In genomic region chr20:23145281-23145700, GRCh38 we compare ENCODE assay signal across 1 cellular context.
TF ChIP-seq lines count a peak whose summit lies in the region.

No MANE protein-coding gene starts in this region.

TF ChIP-seq in SK-N-SH, 30 proteins besides CTCF, POLR2A, EP300 and RAD21 (continued from another document):
- TF ChIP-seq ZBTB33 (IDR thresholded peaks at IDR 0.05; ENCODE audit: borderline replicate concordance, low read depth): no peak
- TF ChIP-seq MEF2A (IDR thresholded peaks at IDR 0.05; ENCODE audit: borderline replicate concordance, low read depth): no peak
- TF ChIP-seq NRF1 (IDR thresholded peaks at IDR 0.05; ENCODE audit: low read depth, low read length): no peak
- TF ChIP-seq EZH2phosphoT487 (IDR thresholded peaks at IDR 0.05; ENCODE audit: borderline replicate concordance, low read depth): no peak
- peak; percentile 53 for TF ChIP-seq TCF12 (IDR thresholded peaks at IDR 0.05)
- no peak for TF ChIP-seq POLR2AphosphoS5 (IDR thresholded peaks at IDR 0.05; ENCODE audit: low read depth, low read length)
- TF ChIP-seq FOSL2 (IDR thresholded peaks at IDR 0.05; ENCODE audit: borderline replicate concordance, low read depth): peak; percentile 45; the same call in 1 of the 2 replicates
- TF ChIP-seq REST (IDR thresholded peaks at IDR 0.05; ENCODE audit: low read depth, low read length): no peak
- TF ChIP-seq FOXJ3 (CRISPR knock-in tag; IDR thresholded peaks at IDR 0.05): no peak
TF ChIP-seq in SK-N-SH: peak in this region for 8.
